1 cellular context compared by ENCODE assay signal in genomic region chr18:48545690-48546365, GRCh38.
TF ChIP-seq lines count a peak whose summit lies in the region.

No MANE protein-coding gene starts in this region.

TF ChIP-seq in HepG2, 621 proteins besides CTCF, POLR2A, EP300 and RAD21 (continued from another document):
- TF ChIP-seq, protein P1, sequence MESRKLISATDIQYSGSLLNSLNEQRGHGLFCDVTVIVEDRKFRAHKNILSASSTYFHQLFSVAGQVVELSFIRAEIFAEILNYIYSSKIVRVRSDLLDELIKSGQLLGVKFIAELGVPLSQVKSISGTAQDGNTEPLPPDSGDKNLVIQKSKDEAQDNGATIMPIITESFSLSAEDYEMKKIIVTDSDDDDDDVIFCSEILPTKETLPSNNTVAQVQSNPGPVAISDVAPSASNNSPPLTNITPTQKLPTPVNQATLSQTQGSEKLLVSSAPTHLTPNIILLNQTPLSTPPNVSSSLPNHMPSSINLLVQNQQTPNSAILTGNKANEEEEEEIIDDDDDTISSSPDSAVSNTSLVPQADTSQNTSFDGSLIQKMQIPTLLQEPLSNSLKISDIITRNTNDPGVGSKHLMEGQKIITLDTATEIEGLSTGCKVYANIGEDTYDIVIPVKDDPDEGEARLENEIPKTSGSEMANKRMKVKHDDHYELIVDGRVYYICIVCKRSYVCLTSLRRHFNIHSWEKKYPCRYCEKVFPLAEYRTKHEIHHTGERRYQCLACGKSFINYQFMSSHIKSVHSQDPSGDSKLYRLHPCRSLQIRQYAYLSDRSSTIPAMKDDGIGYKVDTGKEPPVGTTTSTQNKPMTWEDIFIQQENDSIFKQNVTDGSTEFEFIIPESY (CRISPR knock-in tag; IDR thresholded peaks at IDR 0.05) = peak; percentile 69
- TF ChIP-seq ZNF207 (IDR thresholded peaks at IDR 0.05; ENCODE audit: borderline replicate concordance) = no peak
